In genomic region chr1:79655876-79656275, GRCh38 we compare ENCODE assay signal across 28 cellular contexts.
"Had no signal": no experiment of that assay in that cellular context is flagged by ENCODE, and none has a peak within 500 bp of the region (broad histone marks: within the 10 kb centered on the region; RNA-seq: fewer than 3 reads in every experiment).

No MANE protein-coding gene starts in this region.

- H3K9me3 ChIP-seq: ovary, psoas muscle, spleen, suprapubic skin, testis, tibial artery, transverse colon, upper lobe of right lung, uterus had no signal

- H3K27me3 ChIP-seq: neural progenitor cell, ovary, spleen, suprapubic skin, testis, tibial artery, transverse colon, upper lobe of right lung, uterus had no signal

- H3K4me2 ChIP-seq: neural progenitor cell, smooth muscle cell had no signal

- H3K9ac ChIP-seq: neural progenitor cell, parathyroid adenoma had no signal

- H2AFZ ChIP-seq: neural progenitor cell, parathyroid adenoma had no signal

- H3K36me3 ChIP-seq: neural progenitor cell, ovary, spleen, suprapubic skin, tibial artery, transverse colon, upper lobe of right lung had no signal

- H3K79me2 ChIP-seq: parathyroid adenoma had no signal

- ATAC-seq: natural killer cell; psoas muscle; right cardiac atrium; sciatic nerve; stimulated activated memory B cell treated with anti-CD40 and anti-IgM and Interleukin-4, amounts not matched to agents 10 μg/mL and 1 μg/mL and 100 μg/mL, for 72 hours; stimulated activated naive CD8-positive, alpha-beta T cell treated with anti-CD3 and anti-CD28 coated beads, Interleukin-15, amount 100 ng/mL, for 72 hours; stimulated activated naive CD8-positive, alpha-beta T cell treated with anti-CD3 and anti-CD28 coated beads, Interleukin-15, Interleukin-2, amounts not matched to agents 100 U/mL and 50 U/mL, for 24 hours; upper lobe of right lung had no signal

- DNase-seq: natural killer cell; occipital lobe; ovary; posterior cingulate gyrus; psoas muscle; right cardiac atrium; spleen; stimulated activated CD4-positive, alpha-beta T cell treated with anti-CD3 and anti-CD28 coated beads, Interleukin-12 subunit alpha, Interleukin-12 subunit beta, amount 100 ng/mL, for 4 hours; stimulated activated CD4-positive, alpha-beta T cell treated with anti-CD3 and anti-CD28 coated beads, Interleukin-1b, Interleukin-23, amount 100 ng/mL, for 48 hours; stimulated activated CD4-positive, alpha-beta T cell treated with anti-CD3 and anti-CD28 coated beads, Interleukin-4, amount 100 ng/mL, for 1 hour; stimulated activated CD4-positive, alpha-beta T cell treated with anti-CD3 and anti-CD28 coated beads, Interleukin-4, amount 100 ng/mL, for 4 hours; stimulated activated CD8-positive, alpha-beta memory T cell treated with anti-CD3 and anti-CD28 coated beads, Interleukin-4, amount 100 ng/mL, for 48 hours; stimulated activated naive CD4-positive, alpha-beta T cell; stimulated activated naive CD8-positive, alpha-beta T cell treated with anti-CD3 and anti-CD28 coated beads, Interleukin-15, amount 100 ng/mL, for 72 hours; stimulated activated naive CD8-positive, alpha-beta T cell treated with anti-CD3 and anti-CD28 coated beads, Interleukin-15, Interleukin-2, amounts not matched to agents 100 U/mL and 50 U/mL, for 24 hours; substantia nigra; testis; tibial artery; transverse colon; upper lobe of right lung; uterus had no signal

- H3K4me1 ChIP-seq: parathyroid adenoma, psoas muscle, spleen, suprapubic skin, testis, tibial artery, transverse colon, upper lobe of right lung, uterus had no signal

- H3K27ac ChIP-seq: neural progenitor cell, ovary, parathyroid adenoma, psoas muscle, skin epidermis, spleen, suprapubic skin, testis, tibial artery, transverse colon, upper lobe of right lung, uterus had no signal

- H3K4me3 ChIP-seq: neural progenitor cell, ovary, psoas muscle, skin epidermis, smooth muscle cell, spleen, suprapubic skin, testis, tibial artery, transverse colon, upper lobe of right lung, uterus had no signal
